ENCODE assay signal across 8 cellular contexts in the genomic region with DNA sequence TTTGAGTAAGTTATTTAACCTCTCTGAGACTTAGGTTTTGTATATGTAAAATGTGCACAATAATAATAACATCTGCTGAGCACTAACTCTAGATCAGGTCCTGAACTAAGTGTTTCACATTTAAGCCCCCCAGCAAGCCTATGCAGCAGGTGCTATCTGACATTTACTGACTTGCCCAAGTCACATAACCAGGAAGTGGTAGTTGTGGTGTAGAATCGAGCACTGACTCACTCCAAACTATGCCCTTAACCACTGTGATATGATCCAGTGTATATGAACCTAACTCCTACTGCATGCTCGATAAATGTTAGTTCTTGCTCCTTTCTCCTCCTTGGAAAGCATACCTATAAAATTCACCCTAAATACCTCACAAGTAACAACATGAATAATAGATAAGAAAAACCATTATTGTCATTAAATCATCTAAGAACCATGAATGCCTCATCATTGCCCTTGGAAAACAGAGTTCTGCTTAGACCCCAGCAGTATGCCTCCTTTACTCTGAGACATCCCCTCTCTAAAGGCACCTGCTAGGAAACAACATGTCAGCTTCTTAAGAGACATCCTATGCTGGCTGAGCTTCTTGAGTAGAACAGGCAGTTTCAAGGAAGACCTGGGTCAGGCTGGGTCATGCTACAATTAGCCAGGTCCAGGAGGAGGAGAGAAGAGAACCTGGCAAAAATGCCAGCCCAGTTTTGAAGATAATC. TPM values are rescaled to one million over a fixed set of nuclear protein-coding genes. Genes with fewer than 3 reads are reported as not detected.
DNase-seq lines count a peak whose midpoint lies in the region; ATAC-seq and TF ChIP-seq lines count a peak whose summit lies in the region.

No MANE protein-coding gene starts in this region.

- H3K4me3 Mint-ChIP-seq in T-helper 1 cell treated with Interleukin-12 subunit alpha and Interleukin-12 subunit beta and Interleukin-4 antibody, amounts not matched to agents 30 μg/mL and 1 μg/mL, for 36 hours = peak overlapping the region; percentile 51
- peak overlapping the region; percentile 59 for H3K4me3 Mint-ChIP-seq in natural killer cell

- peaks cover 2% of the 10 kb centered on the region for H3K36me3 Mint-ChIP-seq in T-helper 1 cell treated with Interleukin-12 subunit alpha and Interleukin-12 subunit beta and Interleukin-4 antibody, amounts not matched to agents 30 μg/mL and 1 μg/mL, for 36 hours (ENCODE audit: low read depth)
- no peaks in the 10 kb centered on the region for H3K36me3 Mint-ChIP-seq in natural killer cell

- ATAC-seq in HG03097 (IDR thresholded peaks at IDR 0.05; ENCODE audit: low FRiP score, unreplicated experiment) = peak; percentile 66
- ATAC-seq in natural killer cell = peak; percentile 87 to 93 (median 88)
- ATAC-seq in right cardiac atrium = no peak

- H3K36me3 ChIP-seq in MG63 = no peaks in the 10 kb centered on the region

- H3K4me1 ChIP-seq in right cardiac atrium (ENCODE audit: control insufficient read depth, insufficient read depth, low read length) = no peaks in the 10 kb centered on the region

- H3K4me3 ChIP-seq in right cardiac atrium (ENCODE audit: low read length) (no peak overlapping the region), MG63 (no peak overlapping the region)

- H3K9me3 Mint-ChIP-seq in T-helper 1 cell treated with Interleukin-12 subunit alpha and Interleukin-12 subunit beta and Interleukin-4 antibody, amounts not matched to agents 30 μg/mL and 1 μg/mL, for 36 hours = no peaks in the 10 kb centered on the region
- no peaks in the 10 kb centered on the region for H3K9me3 Mint-ChIP-seq in natural killer cell

- peaks cover 32% of the 10 kb centered on the region for H3K4me1 Mint-ChIP-seq in T-helper 1 cell treated with Interleukin-12 subunit alpha and Interleukin-12 subunit beta and Interleukin-4 antibody, amounts not matched to agents 30 μg/mL and 1 μg/mL, for 36 hours (ENCODE audit: low read depth)
- H3K4me1 Mint-ChIP-seq in natural killer cell = peaks cover 41 to 44% of the 10 kb centered on the region in 2 donors

- peak; percentile 39 for DNase-seq in stimulated activated CD4-positive, alpha-beta T cell treated with anti-CD3 and anti-CD28 coated beads, Interleukin-1b, Interleukin-23, amount 100 ng/mL, for 48 hours
- DNase-seq in stimulated activated CD4-positive, alpha-beta T cell treated with anti-CD3 and anti-CD28 coated beads, Interleukin-4, amount 100 ng/mL, for 4 hours = no peak
- DNase-seq in natural killer cell (peak; percentile 23), right cardiac atrium (no peak), MG63 (no peak)
- DNase-seq in stimulated activated CD4-positive, alpha-beta T cell treated with anti-CD3 and anti-CD28 coated beads, Interleukin-2, amount 100 ng/mL, for 24 hours = no peak

- no peak overlapping the region for H3K27ac ChIP-seq in right cardiac atrium (ENCODE audit: low read length)

- TF ChIP-seq CTCF in natural killer cell (IDR thresholded peaks at IDR 0.05) = no peak

- H3K27me3 ChIP-seq in right cardiac atrium (ENCODE audit: control insufficient read depth, insufficient read depth) (no peaks in the 10 kb centered on the region), MG63 (no peaks in the 10 kb centered on the region)

- H3K9me3 ChIP-seq in right cardiac atrium (ENCODE audit: control insufficient read depth, low read length) (no peaks in the 10 kb centered on the region), MG63 (0 out of 2 replicates have a peak, but pooled peaks cover 2% of the 10 kb centered on the region)

- H3K27ac Mint-ChIP-seq in T-helper 1 cell treated with Interleukin-12 subunit alpha and Interleukin-12 subunit beta and Interleukin-4 antibody, amounts not matched to agents 30 μg/mL and 1 μg/mL, for 36 hours = peak overlapping the region; percentile 85
- H3K27ac Mint-ChIP-seq in natural killer cell = peak overlapping the region; percentile 43 to 68

- H3K27me3 Mint-ChIP-seq in T-helper 1 cell treated with Interleukin-12 subunit alpha and Interleukin-12 subunit beta and Interleukin-4 antibody, amounts not matched to agents 30 μg/mL and 1 μg/mL, for 36 hours (ENCODE audit: low read depth) = peaks cover 8% of the 10 kb centered on the region
- peaks cover 0 to 6% of the 10 kb centered on the region in 2 donors for H3K27me3 Mint-ChIP-seq in natural killer cell (ENCODE audit: low read depth in 2 of 2)

- WGBS in right cardiac atrium = 68% methylated on average over 2 of the region's 2 CpGs

- intact Hi-C loops in natural killer cell (cut with micrococcal nuclease) (loop anchor here (2.0 kb wide), 1 partner anchor 88 kb away; a partner anchor contains a TSS), right cardiac atrium (cut with DNase I) (loop anchor here in 1 of 4 donors (10.0 kb wide), 1 partner anchor 102 kb away; no protein-coding TSS in a partner anchor)

RNA-seq across cellular contexts. Expression of a gene that starts 3.0 kb away (rescaled TPM):
- under 1 TPM; 0.19 to 0.43 (median 0.20) TPM for total RNA-seq in natural killer cell
- total RNA-seq in right cardiac atrium = 1 to 10 TPM; 2.6 to 6.6 (median 3.6) TPM
- polyA plus RNA-seq in right cardiac atrium = 2.4 TPM
- total RNA-seq in MG63 (2014; rRNA removed; shearing (Covaris generic); ENCODE audit: low replicate concordance) = not detected in 2 replicates

Comparison
In these comparisons a context has a peak if more than half of its experiments do, and no peak if none do; other contexts are left out.
1. DNase-seq: peak in stimulated activated CD4-positive, alpha-beta T cell treated with anti-CD3 and anti-CD28 coated beads, Interleukin-1b, Interleukin-23, amount 100 ng/mL, for 48 hours (single experiment) and natural killer cell (single experiment); none in stimulated activated CD4-positive, alpha-beta T cell treated with anti-CD3 and anti-CD28 coated beads, Interleukin-4, amount 100 ng/mL, for 4 hours (0 of 2), right cardiac atrium (0 of 3), MG63 (single experiment) and stimulated activated CD4-positive, alpha-beta T cell treated with anti-CD3 and anti-CD28 coated beads, Interleukin-2, amount 100 ng/mL, for 24 hours (0 of 2).
2. ATAC-seq: peak in HG03097 (single experiment) and natural killer cell (3 of 3); none in right cardiac atrium (0 of 2).